In genomic region chr21:46057710-46058241, GRCh38 we compare ENCODE assay signal across 13 cellular contexts. TPM values are rescaled to one million over a fixed set of nuclear protein-coding genes. Genes with fewer than 3 reads are reported as not detected.
DNase-seq lines count a peak whose midpoint lies in the region; ATAC-seq and TF ChIP-seq lines count a peak whose summit lies in the region.
"Had no signal": no experiment of that assay in that cellular context is flagged by ENCODE, and none has a peak within 500 bp of the region (broad histone marks: within the 10 kb centered on the region; RNA-seq: fewer than 3 reads in every experiment).

No MANE protein-coding gene starts in this region.

- H3K9ac ChIP-seq in BLaER1 treated with 17β-estradiol and CSF1 and Interleukin-3, amounts not matched to agents 10 nM and 100 nM = peak overlapping the region; percentile 3 to 60 (median 39); a peak in 15 of 22 replicates
- peak overlapping the region; percentile 40 for H3K9ac ChIP-seq in smooth muscle cell (ENCODE audit: low read depth)

- no peak overlapping the region for H2AFZ ChIP-seq in smooth muscle cell (ENCODE audit: low read depth)

- peaks cover 12% of the 10 kb centered on the region for H3K27me3 Mint-ChIP-seq in activated CD8-positive, alpha-beta T cell treated with anti-CD3 and anti-CD28 coated beads, Interleukin-2, amount 10 ng/mL, durations not matched to agents 7 days and 5 days (ENCODE audit: low read depth)

- TF ChIP-seq CTCF in smooth muscle cell (IDR thresholded peaks at IDR 0.05; ENCODE audit: borderline replicate concordance, insufficient read depth, poor library complexity, severe bottlenecking) = no peak

- CTCF ChIA-PET in activated CD8-positive, alpha-beta T cell treated with anti-CD3 and anti-CD28 coated beads, Interleukin-2, amount 10 ng/mL, durations not matched to agents 7 days and 5 days (lab: Charles Lee) = interaction anchor here (1.1 kb wide), 1 partner anchor 29 kb away, joined by 3 read pairs; no protein-coding TSS in a partner anchor

- H3K9me3 ChIP-seq in BLaER1 treated with 17β-estradiol and CSF1 and Interleukin-3, amounts not matched to agents 10 nM and 100 nM (replicated peaks in 1 of 11) = peaks cover 13 to 21% (median 18%) of the 10 kb centered on the region in 11 experiments
- no peaks in the 10 kb centered on the region for H3K9me3 ChIP-seq in smooth muscle cell (replicated peaks; ENCODE audit: low read depth)

- peaks cover 0 to 29% (median 23%) of the 10 kb centered on the region in 11 experiments; a peak in 13 of 22 replicates for H4K20me1 ChIP-seq in BLaER1 treated with 17β-estradiol and CSF1 and Interleukin-3, amounts not matched to agents 10 nM and 100 nM
- no peaks in the 10 kb centered on the region for H4K20me1 ChIP-seq in smooth muscle cell (ENCODE audit: low read depth)

- no peak for DNase-seq in activated CD8-positive, alpha-beta T cell treated with anti-CD3 and anti-CD28 coated beads, Interleukin-2, amount 10 ng/mL, durations not matched to agents 7 days and 5 days
- DNase-seq in islet precursor cell (peak; percentile 42), smooth muscle cell (lab: John Stamatoyannopoulos, UW; ENCODE audit: unreplicated experiment) (no peak), UCSD-AML1 (lab: John Stamatoyannopoulos, UW; ENCODE audit: unreplicated experiment) (no peak), GM19240 (ENCODE audit: insufficient read length, low spot score) (no peak)
- DNase-seq in NK-92 treated with Interleukin-12 subunit alpha and Interleukin-12 subunit beta, amount 100 ng/mL, for 24 hours (lab: John Stamatoyannopoulos, UW) = no peak
- no peak for DNase-seq in effector CD8-positive, alpha-beta T cell (lab: John Stamatoyannopoulos, UW)
- DNase-seq: activated CD4-positive, alpha-beta memory T cell treated with anti-CD3 and anti-CD28 coated beads, Interleukin-2, amount 10 ng/mL, durations not matched to agents 7 days and 5 days; erythroblast; NCI-H2171; T-helper 1 cell had no signal

- no peaks in the 10 kb centered on the region for H3K79me2 ChIP-seq in smooth muscle cell (ENCODE audit: low read depth)

- H3K4me2 ChIP-seq in BLaER1 treated with 17β-estradiol and CSF1 and Interleukin-3, amounts not matched to agents 10 nM and 100 nM = peak overlapping the region; percentile 78 to 99 (median 93)
- H3K4me2 ChIP-seq in smooth muscle cell = no peak overlapping the region

- H3F3A ChIP-seq in smooth muscle cell (ENCODE audit: low read depth) = peaks cover 16% of the 10 kb centered on the region

- peaks cover 42% of the 10 kb centered on the region for H3K4me1 Mint-ChIP-seq in activated CD8-positive, alpha-beta T cell treated with anti-CD3 and anti-CD28 coated beads, Interleukin-2, amount 10 ng/mL, durations not matched to agents 7 days and 5 days (ENCODE audit: low read depth)

- H3K4me1 ChIP-seq in BLaER1 treated with 17β-estradiol and CSF1 and Interleukin-3, amounts not matched to agents 10 nM and 100 nM = peaks cover 44 to 57% (median 51%) of the 10 kb centered on the region in 10 experiments
- peaks cover 25% of the 10 kb centered on the region for H3K4me1 ChIP-seq in smooth muscle cell (ENCODE audit: low read depth)

- peak overlapping the region in 8 of 10 experiments; percentile 10 to 50 (median 37); a peak in 12 of 20 replicates for H3K4me3 ChIP-seq in BLaER1 treated with 17β-estradiol and CSF1 and Interleukin-3, amounts not matched to agents 10 nM and 100 nM
- no peak overlapping the region for H3K4me3 ChIP-seq in smooth muscle cell

- 0 out of 22 replicates have a peak, but pooled peaks cover 0 to 3% (median 0%) of the 10 kb centered on the region in 11 experiments for H3K36me3 ChIP-seq in BLaER1 treated with 17β-estradiol and CSF1 and Interleukin-3, amounts not matched to agents 10 nM and 100 nM
- H3K36me3 ChIP-seq in smooth muscle cell (ENCODE audit: low read depth) = no peaks in the 10 kb centered on the region

- no peak overlapping the region for H3K4me3 Mint-ChIP-seq in activated CD8-positive, alpha-beta T cell treated with anti-CD3 and anti-CD28 coated beads, Interleukin-2, amount 10 ng/mL, durations not matched to agents 7 days and 5 days
- H3K4me3 Mint-ChIP-seq: activated CD4-positive, alpha-beta memory T cell treated with anti-CD3 and anti-CD28 coated beads, Interleukin-2, amount 10 ng/mL, durations not matched to agents 7 days and 5 days had no signal

- no peaks in the 10 kb centered on the region for H3K9me3 Mint-ChIP-seq in activated CD8-positive, alpha-beta T cell treated with anti-CD3 and anti-CD28 coated beads, Interleukin-2, amount 10 ng/mL, durations not matched to agents 7 days and 5 days (ENCODE audit: insufficient read depth)

- H3K27ac Mint-ChIP-seq in activated CD8-positive, alpha-beta T cell treated with anti-CD3 and anti-CD28 coated beads, Interleukin-2, amount 10 ng/mL, durations not matched to agents 7 days and 5 days = peak overlapping the region; percentile 22
- H3K27ac Mint-ChIP-seq: activated CD4-positive, alpha-beta memory T cell treated with anti-CD3 and anti-CD28 coated beads, Interleukin-2, amount 10 ng/mL, durations not matched to agents 7 days and 5 days had no signal

- H3K36me3 Mint-ChIP-seq in activated CD8-positive, alpha-beta T cell treated with anti-CD3 and anti-CD28 coated beads, Interleukin-2, amount 10 ng/mL, durations not matched to agents 7 days and 5 days (ENCODE audit: low read depth) = peaks cover 1% of the 10 kb centered on the region

- H3K27ac ChIP-seq in BLaER1 treated with 17β-estradiol and CSF1 and Interleukin-3, amounts not matched to agents 10 nM and 100 nM = 0 out of 22 replicates have a peak overlapping the region, but pooled peaks of 2 of the 11 experiments have one; percentile 0 to 26
- peak overlapping the region; percentile 95 for H3K27ac ChIP-seq in smooth muscle cell (ENCODE audit: low read depth)

- POLR2A ChIA-PET in activated CD8-positive, alpha-beta T cell treated with anti-CD3 and anti-CD28 coated beads, Interleukin-2, amount 10 ng/mL, durations not matched to agents 7 days and 5 days (lab: Charles Lee) = interaction anchor here (1.2 kb wide), 1 partner anchor 86 kb away, joined by 3 read pairs; no protein-coding TSS in a partner anchor

- no peak for ATAC-seq in activated CD8-positive, alpha-beta T cell treated with anti-CD3 and anti-CD28 coated beads, Interleukin-2, amount 10 ng/mL, durations not matched to agents 7 days and 5 days

- WGBS in smooth muscle cell (ENCODE audit: low lambda C conversion rate) = 97% methylated on average over 20 of the region's 23 CpGs

- H3K27me3 ChIP-seq in BLaER1 treated with 17β-estradiol and CSF1 and Interleukin-3, amounts not matched to agents 10 nM and 100 nM = peaks cover 10 to 40% (median 33%) of the 10 kb centered on the region in 11 experiments; a peak in 19 of 22 replicates
- H3K27me3 ChIP-seq in smooth muscle cell (ENCODE audit: low read depth) = no peaks in the 10 kb centered on the region

RNA-seq across cellular contexts. Expression of gene COL6A2, which starts 40.1 kb away (rescaled TPM):
- total RNA-seq in activated CD8-positive, alpha-beta T cell treated with anti-CD3 and anti-CD28 coated beads, Interleukin-2, amount 10 ng/mL, durations not matched to agents 7 days and 5 days = 1 to 10 TPM; 6.0 to 7.2 TPM
- total RNA-seq in smooth muscle cell = 1,570 and 1,698 TPM in 2 replicates
- polyA plus RNA-seq in smooth muscle cell = 2,969 and 4,089 TPM in 2 replicates
- polyA plus RNA-seq: neural cell had no signal

Comparison
In these comparisons a context has a peak if more than half of its experiments do, and no peak if none do; other contexts are left out.
1. RNA of gene COL6A2, which starts 40.1 kb away (total RNA-seq): 1,570 to 1,698 TPM in smooth muscle cell; 6.0 to 7.2 TPM in activated CD8-positive, alpha-beta T cell treated with anti-CD3 and anti-CD28 coated beads, Interleukin-2, amount 10 ng/mL, durations not matched to agents 7 days and 5 days; every median in the first group is over 100 times any median in the second.